ENCODE assay signal across 8 cellular contexts in genomic region chr14:65156568-65157366, GRCh38. TPM values are rescaled to one million over a fixed set of nuclear protein-coding genes. Genes with fewer than 3 reads are reported as not detected.
DNase-seq lines count a peak whose midpoint lies in the region; ATAC-seq, FAIRE-seq and TF ChIP-seq lines count a peak whose summit lies in the region.

No MANE protein-coding gene starts in this region.

- in situ Hi-C loops in HepG2 (cut with HindIII; ENCODE audit: extremely low pct_ligation_motif_present, low pct_unique_long_range_greater_than_20kb), result no loop called here

- no peaks in the 10 kb centered on the region for H3K9me3 Mint-ChIP-seq in stimulated activated effector memory CD8-positive, alpha-beta T cell treated with anti-CD3 and anti-CD28 coated beads, Interleukin-12 subunit alpha, Interleukin-12 subunit beta, amount 100 ng/mL, for 72 hours

- no peaks in the 10 kb centered on the region for H3K36me3 ChIP-seq in adipocyte (ENCODE audit: control insufficient read depth, insufficient read depth, low read length, severe bottlenecking)
- no peaks in the 10 kb centered on the region for H3K36me3 ChIP-seq in HepG2 (replicated peaks in 1 of 2; ENCODE audit: control insufficient read depth in 1 of 2, insufficient read depth in 2 of 2, low read length in 2 of 2)

- H3K4me1 Mint-ChIP-seq in stimulated activated effector memory CD8-positive, alpha-beta T cell treated with anti-CD3 and anti-CD28 coated beads, Interleukin-12 subunit alpha, Interleukin-12 subunit beta, amount 100 ng/mL, for 72 hours, result peaks cover 5% of the 10 kb centered on the region

- no peaks in the 10 kb centered on the region for H3K36me3 Mint-ChIP-seq in stimulated activated effector memory CD8-positive, alpha-beta T cell treated with anti-CD3 and anti-CD28 coated beads, Interleukin-12 subunit alpha, Interleukin-12 subunit beta, amount 100 ng/mL, for 72 hours

- intact Hi-C loops in HepG2 (cut with micrococcal nuclease; ENCODE audit: unreplicated experiment), result no loop called here

- H3K9ac ChIP-seq in adipocyte (ENCODE audit: low read length), result peak overlapping the region; percentile 85
- no peak overlapping the region for H3K9ac ChIP-seq in HepG2 (ENCODE audit: insufficient read depth, low read depth, low read length)

- no peaks in the 10 kb centered on the region for H4K20me1 ChIP-seq in HepG2 (ENCODE audit: insufficient read depth, low read length)

- ATAC-seq in GM18858 (IDR thresholded peaks at IDR 0.05; ENCODE audit: unreplicated experiment) (peak; percentile 72), HG02973 (IDR thresholded peaks at IDR 0.05; ENCODE audit: unreplicated experiment) (peak; percentile 53), HepG2 (peak; percentile 31; the same call in 2 of the 3 replicates)
- no peak for ATAC-seq in stimulated activated effector memory CD8-positive, alpha-beta T cell treated with anti-CD3 and anti-CD28 coated beads, Interleukin-12 subunit alpha, Interleukin-12 subunit beta, amount 100 ng/mL, for 72 hours

- H3K4me3 ChIP-seq in adipocyte (ENCODE audit: low read length) (peak overlapping the region; percentile 78), HepG2 (replicated peaks in 1 of 3; ENCODE audit: insufficient read depth in 1 of 3, low read depth in 2 of 3, low read length in 3 of 3) (peak overlapping the region in 1 of 3 experiments; percentile 33; a peak in 1 of 6 replicates)

- no peak for TF ChIP-seq RAD21 in HepG2 (CRISPR knock-in tag; IDR thresholded peaks at IDR 0.05)

- BruUV-seq in HepG2 (replicated peaks; lab: Mats Ljungman, UMichigan), result no TSS peak

- H3K4me2 ChIP-seq in HepG2 (ENCODE audit: low read depth, low read length), result peak overlapping the region; percentile 40

- H3K9me3 ChIP-seq in adipocyte (ENCODE audit: control insufficient read depth, low read length) (no peaks in the 10 kb centered on the region), HepG2 (ENCODE audit: low read length) (no peaks in the 10 kb centered on the region)

- TF ChIP-seq POLR2A in HepG2 (IDR thresholded peaks at IDR 0.05; ENCODE audit: insufficient read depth in 1 of 2, low read depth in 2 of 2, low read length in 2 of 2), result no peak

- CTCF ChIA-PET in HepG2 (lab: Yijun Ruan, JAX; ENCODE audit: low intra/inter-chr PET ratio, low total read pairs), result no interaction called here

- no peak overlapping the region for H2AFZ ChIP-seq in HepG2 (ENCODE audit: low read length)

- 29% methylated on average over 14 of the region's 15 CpGs for WGBS in HepG2 (ENCODE audit: low lambda C conversion rate)

- no peak for FAIRE-seq in HepG2 (lab: Jason Lieb, UNC)

- no peak overlapping the region for H3K27ac ChIP-seq in HepG2 (ENCODE audit: extremely low read length, insufficient read depth, low read length)

- DNase-seq in adipocyte (ENCODE audit: low read depth), result peak; percentile 84
- DNase-seq in HepG2 (ENCODE audit: low spot score), result no peak
- no peak for DNase-seq in stimulated activated effector memory CD8-positive, alpha-beta T cell treated with anti-CD3 and anti-CD28 coated beads, Interleukin-12 subunit alpha, Interleukin-12 subunit beta, amount 100 ng/mL, for 72 hours (ENCODE audit: low spot score in 2 of 2)
- no peak for DNase-seq in SK-N-DZ (ENCODE audit: low spot score)
- DNase-seq in UCSD-AML1 (lab: John Stamatoyannopoulos, UW; ENCODE audit: unreplicated experiment), result no peak
- no peak for DNase-seq in NCI-H2196 (lab: John Stamatoyannopoulos, UW; ENCODE audit: unreplicated experiment)

- POLR2A ChIA-PET in HepG2 (lab: Yijun Ruan, JAX), result no interaction called here

- no peak overlapping the region for H3K27ac Mint-ChIP-seq in stimulated activated effector memory CD8-positive, alpha-beta T cell treated with anti-CD3 and anti-CD28 coated beads, Interleukin-12 subunit alpha, Interleukin-12 subunit beta, amount 100 ng/mL, for 72 hours

- no peak overlapping the region for H3K4me3 Mint-ChIP-seq in stimulated activated effector memory CD8-positive, alpha-beta T cell treated with anti-CD3 and anti-CD28 coated beads, Interleukin-12 subunit alpha, Interleukin-12 subunit beta, amount 100 ng/mL, for 72 hours

- TF ChIP-seq CTCF in HepG2 (CRISPR knock-in tag; IDR thresholded peaks at IDR 0.05), result no peak

- TF ChIP-seq EP300 in HepG2 (IDR thresholded peaks at IDR 0.05; ENCODE audit: low read depth in 2 of 2, low read length in 2 of 2), result no peak
- no peak for TF ChIP-seq EP300 in HepG2 (CRISPR knock-in tag; IDR thresholded peaks at IDR 0.05; ENCODE audit: borderline replicate concordance)

- H3K27me3 ChIP-seq in adipocyte (replicated peaks; ENCODE audit: control insufficient read depth, insufficient read depth, low read length), result no peaks in the 10 kb centered on the region
- peaks cover 0 to 9% of the 10 kb centered on the region in 2 experiments; a peak in 2 of 5 replicates for H3K27me3 ChIP-seq in HepG2 (ENCODE audit: control insufficient read depth in 1 of 2, insufficient read depth in 2 of 2, low read length in 2 of 2)

- peaks cover 16% of the 10 kb centered on the region for H3K4me1 ChIP-seq in adipocyte (ENCODE audit: control insufficient read depth, insufficient read depth, low read length)
- H3K4me1 ChIP-seq in HepG2 (ENCODE audit: insufficient read depth, low read length), result no peaks in the 10 kb centered on the region

- H3K79me2 ChIP-seq in HepG2 (ENCODE audit: insufficient read depth, low read length), result no peaks in the 10 kb centered on the region

TF ChIP-seq in HepG2, 621 proteins besides CTCF, POLR2A, EP300 and RAD21 (continues in another document):
- TF ChIP-seq MXD4 (CRISPR knock-in tag; IDR thresholded peaks at IDR 0.05) (no peak), ZMYM2 (CRISPR knock-in tag; IDR thresholded peaks at IDR 0.05) (no peak), CBX1 (IDR thresholded peaks at IDR 0.05; ENCODE audit: low read depth) (no peak)
- TF ChIP-seq, protein P1, sequence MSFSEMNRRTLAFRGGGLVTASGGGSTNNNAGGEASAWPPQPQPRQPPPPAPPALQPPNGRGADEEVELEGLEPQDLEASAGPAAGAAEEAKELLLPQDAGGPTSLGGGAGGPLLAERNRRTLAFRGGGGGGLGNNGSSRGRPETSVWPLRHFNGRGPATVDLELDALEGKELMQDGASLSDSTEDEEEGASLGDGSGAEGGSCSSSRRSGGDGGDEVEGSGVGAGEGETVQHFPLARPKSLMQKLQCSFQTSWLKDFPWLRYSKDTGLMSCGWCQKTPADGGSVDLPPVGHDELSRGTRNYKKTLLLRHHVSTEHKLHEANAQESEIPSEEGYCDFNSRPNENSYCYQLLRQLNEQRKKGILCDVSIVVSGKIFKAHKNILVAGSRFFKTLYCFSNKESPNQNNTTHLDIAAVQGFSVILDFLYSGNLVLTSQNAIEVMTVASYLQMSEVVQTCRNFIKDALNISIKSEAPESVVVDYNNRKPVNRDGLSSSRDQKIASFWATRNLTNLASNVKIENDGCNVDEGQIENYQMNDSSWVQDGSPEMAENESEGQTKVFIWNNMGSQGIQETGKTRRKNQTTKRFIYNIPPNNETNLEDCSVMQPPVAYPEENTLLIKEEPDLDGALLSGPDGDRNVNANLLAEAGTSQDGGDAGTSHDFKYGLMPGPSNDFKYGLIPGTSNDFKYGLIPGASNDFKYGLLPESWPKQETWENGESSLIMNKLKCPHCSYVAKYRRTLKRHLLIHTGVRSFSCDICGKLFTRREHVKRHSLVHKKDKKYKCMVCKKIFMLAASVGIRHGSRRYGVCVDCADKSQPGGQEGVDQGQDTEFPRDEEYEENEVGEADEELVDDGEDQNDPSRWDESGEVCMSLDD (CRISPR knock-in tag; IDR thresholded peaks at IDR 0.05; ENCODE audit: borderline replicate concordance), result no peak

RNA-seq across cellular contexts. Expression of gene MAX, which starts 54.5 kb away (rescaled TPM):
- total RNA-seq in HepG2 (2016; rRNA removed; fragmentation: Illumina TruSeq; extraction: Trizol), result 28.5 and 29.4 TPM in 2 replicates
- total RNA-seq in HepG2 (2016; cell fraction: cytosol; rRNA removed; fragmentation: Illumina TruSeq; extraction: Trizol; ENCODE audit: low read depth), result 14.4 and 14.7 TPM in 2 replicates
- total RNA-seq in HepG2 (2016; cell fraction: insoluble cytoplasmic fraction; rRNA removed; fragmentation: Illumina TruSeq; extraction: Trizol), result 27.4 and 32.7 TPM in 2 replicates
- total RNA-seq in HepG2 (2016; cell fraction: membrane; rRNA removed; fragmentation: Illumina TruSeq; extraction: Trizol), result 28.0 and 28.2 TPM in 2 replicates
- total RNA-seq in HepG2 (2016; cell fraction: nucleus; rRNA removed; fragmentation: Illumina TruSeq; extraction: Trizol), result 18.9 and 21.1 TPM in 2 replicates
- 29.3 and 30.7 TPM in 2 replicates for polyA plus RNA-seq in HepG2 (2011; rRNA removed)
- 42.3 and 42.6 TPM in 2 replicates for polyA plus RNA-seq in HepG2 (2011; cell fraction: cytosol; rRNA removed)
- 37.6 and 47.3 TPM in 2 replicates for polyA plus RNA-seq in HepG2 (2011; cell fraction: nucleus; rRNA removed)
- polyA plus RNA-seq in HepG2 (2012), result 20.1 and 23.7 TPM in 2 replicates
- 6.6 and 9.3 TPM in 2 replicates for polyA plus RNA-seq in HepG2 (2016; cell fraction: cytosol; fragmentation: Illumina TruSeq; extraction: Trizol; ENCODE audit: low read depth)
- 36.1 and 44.7 TPM in 2 replicates for polyA plus RNA-seq in HepG2 (2016; cell fraction: insoluble cytoplasmic fraction; fragmentation: Illumina TruSeq; extraction: Trizol; ENCODE audit: low read depth)
- polyA plus RNA-seq in HepG2 (2016; cell fraction: membrane; fragmentation: Illumina TruSeq; extraction: Trizol; ENCODE audit: low read depth), result 18.6 and 20.1 TPM in 2 replicates
- 26.0 and 26.1 TPM in 2 replicates for polyA plus RNA-seq in HepG2 (2016; cell fraction: nucleus; fragmentation: Illumina TruSeq; extraction: Trizol; ENCODE audit: insufficient read depth, low read depth)
- polyA minus RNA-seq in HepG2 (2011; rRNA and poly(A)+ RNA removed; ENCODE audit: low replicate concordance), result 43.9 and 54.5 TPM in 2 replicates
- polyA minus RNA-seq in HepG2 (2011; cell fraction: cytosol; rRNA and poly(A)+ RNA removed), result 12.6 and 17.5 TPM in 2 replicates
- polyA minus RNA-seq in HepG2 (2011; cell fraction: nucleus; rRNA and poly(A)+ RNA removed), result 53.7 and 63.0 TPM in 2 replicates
- polyA plus RNA-seq in SK-N-DZ (2014; cell fraction: cytosol; rRNA removed), result 36.6 and 38.1 TPM in 2 replicates
- polyA plus RNA-seq in SK-N-DZ (2014; cell fraction: nucleus; rRNA removed), result 20.2 and 22.4 TPM in 2 replicates
